Comparison of ENCODE assay signal across 15 cellular contexts in the genomic region with DNA sequence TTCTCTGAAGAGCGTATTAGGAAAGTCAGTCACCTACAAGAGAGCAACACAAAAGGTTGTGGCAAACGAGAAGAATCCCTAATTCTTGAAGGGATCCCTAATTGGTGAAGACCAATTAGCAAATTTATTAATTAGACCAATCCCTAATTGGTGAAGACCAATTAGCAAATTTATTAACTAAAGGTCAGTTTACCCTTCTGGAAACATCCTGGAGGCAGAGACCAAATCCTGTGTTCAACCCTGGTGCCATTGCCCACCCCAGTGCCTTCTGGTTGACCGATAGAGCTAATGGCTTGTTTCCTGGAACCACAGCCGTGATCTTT.
DNase-seq lines count a peak whose midpoint lies in the region; ATAC-seq and TF ChIP-seq lines count a peak whose summit lies in the region.
"Had no signal": no experiment of that assay in that cellular context is flagged by ENCODE, and none has a peak within 500 bp of the region (broad histone marks: within the 10 kb centered on the region; RNA-seq: fewer than 3 reads in every experiment).

No MANE protein-coding gene starts in this region.

- H3K27ac ChIP-seq in BLaER1 treated with 17β-estradiol and CSF1 and Interleukin-3, amounts not matched to agents 10 nM and 100 nM: peak overlapping the region in 9 of 11 experiments; percentile 2 to 80 (median 68); a peak in 17 of 22 replicates
- H3K27ac ChIP-seq in IMR-90 (ENCODE audit: insufficient read depth, low read length) (peak overlapping the region; percentile 94), fibroblast of lung (ENCODE audit: insufficient read depth, low read length) (peak overlapping the region; percentile 97)

- in situ Hi-C loops in IMR-90 (cut with MboI; ENCODE audit: low sequenced_read_pairs): no loop called here

- peaks cover 33% of the 10 kb centered on the region for H3K9me1 ChIP-seq in IMR-90 (ENCODE audit: insufficient read depth, low read length)

- H3K4me1 ChIP-seq in BLaER1 treated with 17β-estradiol and CSF1 and Interleukin-3, amounts not matched to agents 10 nM and 100 nM: peaks cover 29 to 63% (median 49%) of the 10 kb centered on the region in 10 experiments
- H3K4me1 ChIP-seq in IMR-90 (ENCODE audit: control insufficient read depth, insufficient read depth, low read length) (peaks cover 27% of the 10 kb centered on the region), fibroblast of lung (ENCODE audit: control insufficient read depth, extremely low read depth, insufficient read depth, low read length) (peaks cover 38% of the 10 kb centered on the region), skeletal muscle satellite cell (ENCODE audit: control insufficient read depth, insufficient read depth, low read length) (peaks cover 61% of the 10 kb centered on the region)
- H3K4me1 ChIP-seq: BE2C had no signal

- H3K14ac ChIP-seq in IMR-90 (replicated peaks; ENCODE audit: low read depth, low read length): peak overlapping the region; percentile 71

- no CpG with 5 or more reads among the region's 4 CpGs for WGBS in IMR-90 (ENCODE audit: extremely low coverage in 2 of 2, insufficient read length in 1 of 2), 2 experiments

- H4K5ac ChIP-seq in IMR-90 (ENCODE audit: low read depth, low read length): peak overlapping the region; percentile 45

- H4K91ac ChIP-seq in IMR-90 (ENCODE audit: insufficient read depth, low read depth, low read length): peak overlapping the region; percentile 95

- POLR2A ChIA-PET in IMR-90 (lab: Charles Lee; ENCODE audit: unreplicated experiment): no interaction called here

- no peak overlapping the region for H3K4me3 ChIP-seq in BLaER1 treated with 17β-estradiol and CSF1 and Interleukin-3, amounts not matched to agents 10 nM and 100 nM
- no peak overlapping the region for H3K4me3 ChIP-seq in IMR-90 (ENCODE audit: insufficient read depth, low read depth, low read length)
- no peak overlapping the region for H3K4me3 ChIP-seq in fibroblast of lung (replicated peaks in 1 of 4; ENCODE audit: control extremely low read depth in 1 of 4, insufficient read depth in 1 of 4, low read depth in 3 of 4, low read length in 4 of 4)
- H3K4me3 ChIP-seq in skeletal muscle satellite cell (ENCODE audit: low read length): no peak overlapping the region
- H3K4me3 ChIP-seq: psoas muscle had no signal

- peak overlapping the region; percentile 82; the same call in 1 of the 2 replicates for H3K23ac ChIP-seq in IMR-90 (ENCODE audit: low read depth, low read length)

- TF ChIP-seq CTCF in IMR-90 (conservative IDR thresholded peaks at IDR 0.05; ENCODE audit: low read depth, low read length) (no peak), fibroblast of lung (conservative IDR thresholded peaks at IDR 0.05 in 1 of 2, IDR thresholded peaks at IDR 0.05 in 1 of 2; ENCODE audit: low read depth in 1 of 2, low read length in 2 of 2) (no peak)

- peak overlapping the region; percentile 99 for H2BK5ac ChIP-seq in IMR-90 (ENCODE audit: low read depth, low read length, poor library complexity, severe bottlenecking)

- H2BK20ac ChIP-seq in IMR-90 (ENCODE audit: low read depth, low read length): peak overlapping the region; percentile 99

- H3K79me1 ChIP-seq in IMR-90 (ENCODE audit: low read depth in 1 of 2, low read length in 2 of 2): peaks cover 0 to 4% of the 10 kb centered on the region in 2 experiments; a peak in 1 of 4 replicates

- peak overlapping the region; percentile 100 for H2BK120ac ChIP-seq in IMR-90 (ENCODE audit: low read depth, low read length)

- H3K4me2 ChIP-seq in BLaER1 treated with 17β-estradiol and CSF1 and Interleukin-3, amounts not matched to agents 10 nM and 100 nM: peak overlapping the region; percentile 54 to 84 (median 68)
- H3K4me2 ChIP-seq in IMR-90 (ENCODE audit: low read depth, low read length) (peak overlapping the region; percentile 77; the same call in 1 of the 2 replicates), fibroblast of lung (ENCODE audit: extremely low read depth, insufficient read depth, low read length) (peak overlapping the region; percentile 69), skeletal muscle satellite cell (ENCODE audit: low read length) (no peak overlapping the region)

- TF ChIP-seq POLR2A in IMR-90 (IDR thresholded peaks at IDR 0.05; ENCODE audit: low read depth, low read length): no peak

- dilution Hi-C loops in IMR-90 (cut with HindIII; ENCODE audit: low sequenced_read_pairs, unreplicated experiment): no loop called here

- no peaks in the 10 kb centered on the region; a peak in 1 of 22 replicates for H4K20me1 ChIP-seq in BLaER1 treated with 17β-estradiol and CSF1 and Interleukin-3, amounts not matched to agents 10 nM and 100 nM
- H4K20me1 ChIP-seq in IMR-90 (ENCODE audit: insufficient read depth, low read length) (no peaks in the 10 kb centered on the region), fibroblast of lung (ENCODE audit: control insufficient read depth, extremely low read depth, insufficient read depth, low read length) (no peaks in the 10 kb centered on the region)

- no peaks in the 10 kb centered on the region for H3K9me3 ChIP-seq in BLaER1 treated with 17β-estradiol and CSF1 and Interleukin-3, amounts not matched to agents 10 nM and 100 nM (replicated peaks in 1 of 11)
- H3K9me3 ChIP-seq in IMR-90 (ENCODE audit: control insufficient read depth, insufficient read depth, low read length) (no peaks in the 10 kb centered on the region), fibroblast of lung (ENCODE audit: control insufficient read depth, insufficient read depth, low read depth, low read length) (no peaks in the 10 kb centered on the region), skeletal muscle satellite cell (replicated peaks; ENCODE audit: low read length) (no peaks in the 10 kb centered on the region)
- H3K9me3 ChIP-seq: BE2C, psoas muscle had no signal

- peak overlapping the region; percentile 52 to 96 for H4K8ac ChIP-seq in IMR-90 (ENCODE audit: low read depth in 2 of 2, low read length in 2 of 2)

- peak overlapping the region; percentile 58 for H3K18ac ChIP-seq in IMR-90 (ENCODE audit: low read depth, low read length)

- DNase-seq in IMR-90 (no peak), fibroblast of lung (ENCODE audit: low read depth in 2 of 2) (no peak), NCI-H187 (lab: John Stamatoyannopoulos, UW) (no peak), 8988T (no peak)
- no peak for DNase-seq in activated CD4-positive, alpha-beta T cell treated with anti-CD3 and anti-CD28 coated beads, Interleukin-2, amount 50 U/mL, for 1 hour
- DNase-seq: activated T-cell treated with anti-CD3 and anti-CD28 coated beads, Interleukin-2, amount 50 U/mL, for 24 hours; BE2C; NCI-H1436; NCI-H345; SHP77; substantia nigra had no signal

- H3K56ac ChIP-seq in IMR-90 (ENCODE audit: extremely low read depth, insufficient read depth, low read length): peak overlapping the region; percentile 92

- peak overlapping the region; percentile 83 for H2AK5ac ChIP-seq in IMR-90 (ENCODE audit: low read depth, low read length)

- H2AFZ ChIP-seq in IMR-90 (replicated peaks; ENCODE audit: low read length, poor library complexity): peak overlapping the region; percentile 89
- no peak overlapping the region for H2AFZ ChIP-seq in fibroblast of lung (ENCODE audit: low read length)

- no TSS peak for BruUV-seq in IMR-90 (replicated peaks; lab: Mats Ljungman, UMichigan)

- no peak for ATAC-seq in IMR-90 (ENCODE audit: low read depth)
- ATAC-seq in HG02981 (IDR thresholded peaks at IDR 0.05; ENCODE audit: unreplicated experiment): no peak

- intact Hi-C loops in IMR-90 (cut with micrococcal nuclease): loop anchor here (5.0 kb wide), 2 partner anchors 74 to 91 kb away; partner anchors contain the start of genes ARSG, SLC16A6 and WIPI1

- H3K4ac ChIP-seq in IMR-90 (ENCODE audit: low read depth, low read length): peak overlapping the region; percentile 100

- H3K27me3 ChIP-seq in BLaER1 treated with 17β-estradiol and CSF1 and Interleukin-3, amounts not matched to agents 10 nM and 100 nM: no peaks in the 10 kb centered on the region
- H3K27me3 ChIP-seq in IMR-90 (ENCODE audit: control insufficient read depth, insufficient read depth, low read length): no peaks in the 10 kb centered on the region
- no peaks in the 10 kb centered on the region for H3K27me3 ChIP-seq in fibroblast of lung (ENCODE audit: control insufficient read depth, insufficient read depth, low read length)
- no peaks in the 10 kb centered on the region for H3K27me3 ChIP-seq in skeletal muscle satellite cell (ENCODE audit: control insufficient read depth, insufficient read depth, low read length)
- H3K27me3 ChIP-seq: BE2C had no signal

- H2BK15ac ChIP-seq in IMR-90 (ENCODE audit: low read depth, low read length): peak overlapping the region; percentile 71

- H3K9ac ChIP-seq in BLaER1 treated with 17β-estradiol and CSF1 and Interleukin-3, amounts not matched to agents 10 nM and 100 nM: peak overlapping the region in 6 of 11 experiments; percentile 22 to 65 (median 53); a peak in 8 of 22 replicates
- no peak overlapping the region for H3K9ac ChIP-seq in IMR-90 (ENCODE audit: low read depth, low read length)
- peak overlapping the region; percentile 50 for H3K9ac ChIP-seq in fibroblast of lung (ENCODE audit: insufficient read depth, low read length)
- peak overlapping the region; percentile 26 for H3K9ac ChIP-seq in skeletal muscle satellite cell (ENCODE audit: low read depth, low read length)

- no peaks in the 10 kb centered on the region for H3K36me3 ChIP-seq in BLaER1 treated with 17β-estradiol and CSF1 and Interleukin-3, amounts not matched to agents 10 nM and 100 nM
- no peaks in the 10 kb centered on the region for H3K36me3 ChIP-seq in IMR-90 (ENCODE audit: control insufficient read depth, insufficient read depth, low read length)
- no peaks in the 10 kb centered on the region for H3K36me3 ChIP-seq in fibroblast of lung (ENCODE audit: control insufficient read depth, insufficient read depth, low read length)
- no peaks in the 10 kb centered on the region for H3K36me3 ChIP-seq in skeletal muscle satellite cell (ENCODE audit: insufficient read depth, low read length)
- H3K36me3 ChIP-seq: BE2C had no signal

- no peak for TF ChIP-seq RAD21 in IMR-90 (IDR thresholded peaks at IDR 0.05; ENCODE audit: low read length)

- no peak overlapping the region for H2AK9ac ChIP-seq in IMR-90 (replicated peaks; ENCODE audit: low read depth, low read length, poor library complexity)

- no peaks in the 10 kb centered on the region for H3K79me2 ChIP-seq in fibroblast of lung (ENCODE audit: control insufficient read depth, insufficient read depth, low read length)

- CTCF ChIA-PET in IMR-90 (lab: Yijun Ruan, JAX): interaction anchor here (1.1 to 4.3 kb wide), 2 partner anchors 16 to 112 kb away, joined by 3 to 24 read pairs; no protein-coding TSS in a partner anchor

TF ChIP-seq in IMR-90, 13 proteins besides CTCF, POLR2A, EP300 and RAD21 (continues in another document):
- TF ChIP-seq MAFK (IDR thresholded peaks at IDR 0.05; ENCODE audit: low read depth, low read length) (no peak), RCOR1 (IDR thresholded peaks at IDR 0.05; ENCODE audit: insufficient replicate concordance, low read length) (no peak), NFE2L2 (IDR thresholded peaks at IDR 0.05; ENCODE audit: low read depth, low read length) (no peak)
